Comparison of ENCODE assay signal across 23 cellular contexts in the genomic region with DNA sequence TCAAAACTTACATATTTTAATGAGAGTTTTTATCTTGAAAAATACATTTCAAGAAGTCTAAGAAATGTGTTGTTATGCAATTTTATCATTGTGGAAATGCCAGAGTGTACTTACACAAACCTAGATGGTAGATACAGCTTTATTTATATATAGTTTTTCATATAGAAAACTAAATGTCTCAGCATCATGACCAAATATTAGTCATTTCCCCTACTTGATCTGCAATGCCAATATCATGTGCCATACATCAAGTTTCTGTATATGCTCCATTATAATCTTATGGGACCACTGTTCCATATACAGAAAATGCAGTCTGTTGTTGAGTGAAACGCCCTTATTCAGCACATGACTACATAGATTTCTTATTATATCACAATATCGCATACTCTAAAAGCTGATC. TPM values are rescaled to one million over a fixed set of nuclear protein-coding genes. Genes with fewer than 3 reads are reported as not detected.
A peak's percentile ranks its signal among the peaks of the same experiment; 100 is the strongest.
DNase-seq lines count a peak whose midpoint lies in the region; ATAC-seq and TF ChIP-seq lines count a peak whose summit lies in the region.
"Had no signal": no experiment of that assay in that cellular context is flagged by ENCODE, and none has a peak within 500 bp of the region (broad histone marks: within the 10 kb centered on the region; RNA-seq: fewer than 3 reads in every experiment).

No MANE protein-coding gene starts in this region.

- H3K4me1 ChIP-seq in GM23248 (ENCODE audit: insufficient read depth) (peaks cover 31% of the 10 kb centered on the region), psoas muscle (peaks cover 29% of the 10 kb centered on the region)

- CTCF ChIA-PET in WTC11 (lab: Charles Lee) = no interaction called here

- H3K27me3 Mint-ChIP-seq in WTC11 (ENCODE audit: low read depth) = no peaks in the 10 kb centered on the region
- H3K27me3 Mint-ChIP-seq: CD4-positive, CD25-positive, alpha-beta regulatory T cell had no signal

- H3K4me3 ChIP-seq in GM23248 = no peak overlapping the region
- H3K4me3 ChIP-seq in fibroblast of pulmonary artery (replicated peaks; ENCODE audit: low read depth, low read length) = no peak overlapping the region
- H3K4me3 ChIP-seq in psoas muscle = no peak overlapping the region
- H3K4me3 ChIP-seq: A549, GM12878, SK-N-MC had no signal

- in situ Hi-C loops in GM23248 (cut with MboI) = no loop called here

- H3K9me2 ChIP-seq in GM23248 (ENCODE audit: insufficient read depth) = no peaks in the 10 kb centered on the region

- H3F3A ChIP-seq in GM23248 (ENCODE audit: insufficient read depth) = peaks cover 27% of the 10 kb centered on the region

- H3K4me3 Mint-ChIP-seq in WTC11 = no peak overlapping the region
- H3K4me3 Mint-ChIP-seq: CD4-positive, CD25-positive, alpha-beta regulatory T cell had no signal

- no peaks in the 10 kb centered on the region for H3K36me3 Mint-ChIP-seq in WTC11

- TF ChIP-seq CTCF in fibroblast of pulmonary artery (IDR thresholded peaks at IDR 0.05; ENCODE audit: low read length, missing control alignments) (no peak), psoas muscle (IDR thresholded peaks at IDR 0.05) (no peak), WTC11 (IDR thresholded peaks at IDR 0.05) (no peak)

- H3K9me3 ChIP-seq in GM23248 (ENCODE audit: low read depth) = no peaks in the 10 kb centered on the region
- H3K9me3 ChIP-seq in psoas muscle = no peaks in the 10 kb centered on the region
- H3K9me3 ChIP-seq: A549 had no signal

- POLR2A ChIA-PET in WTC11 (lab: Charles Lee) = interaction anchor here (0.6 kb wide), 1 partner anchor 457 kb away, joined by 3 read pairs; no protein-coding TSS in a partner anchor

- H3K27me3 ChIP-seq in GM23248 (replicated peaks; ENCODE audit: insufficient read depth) = no peaks in the 10 kb centered on the region
- H3K27me3 ChIP-seq in psoas muscle (ENCODE audit: insufficient read depth in 3 of 3, low read length in 2 of 3) = no peaks in the 10 kb centered on the region

- H2AFZ ChIP-seq in GM23248 = no peak overlapping the region

- no peaks in the 10 kb centered on the region for H4K20me1 ChIP-seq in GM23248 (ENCODE audit: insufficient read depth)

- H3K79me2 ChIP-seq in GM23248 (ENCODE audit: insufficient read depth) = peaks cover 79% of the 10 kb centered on the region

- H3K4me1 Mint-ChIP-seq in WTC11 = peaks cover 5% of the 10 kb centered on the region; the same call in 1 of the 2 replicates

- DNase-seq in GM23248 (no peak), amniotic epithelial cell (ENCODE audit: low read depth) (peak; percentile 43), fibroblast of pulmonary artery (ENCODE audit: low read depth) (peak; percentile 22), psoas muscle (no peak), WTC11 (ENCODE audit: low spot score) (no peak), cerebellar nuclear complex (lab: John Stamatoyannopoulos, UW) (no peak), NCI-H748 treated with DMSO at 0.1 percent for 48 hours (lab: John Stamatoyannopoulos, UW) (no peak)
- DNase-seq: CD4-positive, CD25-positive, alpha-beta regulatory T cell; COR-L47; DMS79 treated with DMSO at 0.1 percent for 48 hours; GOT3; HCEC 1CT; NCI-H1105; NCI-H2081; NCI-H2171; NCI-H524 treated with DMSO at 0.1 percent for 48 hours; OCI-M1; RPMI8226; SHP77 treated with DMSO at 0.1 percent for 48 hours had no signal

- 96 to 97% methylated on average over 2 of the region's 2 CpGs for WGBS in GM23248 (ENCODE audit: low coverage in 1 of 2, low lambda C conversion rate in 2 of 2, missing lambda C conversion rate in 2 of 2), 2 experiments
- WGBS in psoas muscle, 3 donors = 88 to 91% (median 89%) methylated on average over 2 of the region's 2 CpGs

- no peaks in the 10 kb centered on the region for H3K36me3 ChIP-seq in GM23248 (ENCODE audit: low read depth)
- H3K36me3 ChIP-seq in psoas muscle (ENCODE audit: insufficient read depth in 1 of 2, low read depth in 1 of 2) = peaks cover 0 to 4% of the 10 kb centered on the region in 2 donors

- peak overlapping the region; percentile 43 for H3K4me2 ChIP-seq in GM23248 (ENCODE audit: unreplicated experiment)
- H3K4me2 ChIP-seq: A549, KMS-11 had no signal

- H3K27ac ChIP-seq in GM23248 = peak overlapping the region; percentile 89
- H3K27ac ChIP-seq in psoas muscle = peak overlapping the region; percentile 71
- H3K27ac ChIP-seq: KMS-11, SK-N-MC had no signal

- no peak overlapping the region for H3K27ac Mint-ChIP-seq in WTC11
- H3K27ac Mint-ChIP-seq: CD4-positive, CD25-positive, alpha-beta regulatory T cell had no signal

- no peaks in the 10 kb centered on the region for H3K9me3 Mint-ChIP-seq in WTC11
- H3K9me3 Mint-ChIP-seq: CD4-positive, CD25-positive, alpha-beta regulatory T cell had no signal

- no peak overlapping the region for H3K9ac ChIP-seq in GM23248
- H3K9ac ChIP-seq: KMS-11 had no signal

- intact Hi-C loops in psoas muscle (cut with DNase I) = loop anchor here in 1 of 2 donors (5.0 kb wide), 1 partner anchor 1129 kb away; no protein-coding TSS in a partner anchor

- ATAC-seq in psoas muscle (no peak), WTC11 (no peak)
- ATAC-seq: A549, GM12878 had no signal

TF ChIP-seq in WTC11, 78 proteins besides CTCF, POLR2A, EP300 and RAD21:
- TF ChIP-seq ZNF263 (CRISPR knock-in tag; IDR thresholded peaks at IDR 0.05; ENCODE audit: low read depth) = no peak
- no peak for TF ChIP-seq NFYB (CRISPR knock-in tag; conservative IDR thresholded peaks at IDR 0.05; ENCODE audit: low read depth)
- no peak for TF ChIP-seq ESRRA (CRISPR knock-in tag; IDR thresholded peaks at IDR 0.05; ENCODE audit: borderline replicate concordance)
- no peak for TF ChIP-seq OVOL2 (CRISPR knock-in tag; IDR thresholded peaks at IDR 0.05; ENCODE audit: borderline replicate concordance)
- TF ChIP-seq, protein P1, sequence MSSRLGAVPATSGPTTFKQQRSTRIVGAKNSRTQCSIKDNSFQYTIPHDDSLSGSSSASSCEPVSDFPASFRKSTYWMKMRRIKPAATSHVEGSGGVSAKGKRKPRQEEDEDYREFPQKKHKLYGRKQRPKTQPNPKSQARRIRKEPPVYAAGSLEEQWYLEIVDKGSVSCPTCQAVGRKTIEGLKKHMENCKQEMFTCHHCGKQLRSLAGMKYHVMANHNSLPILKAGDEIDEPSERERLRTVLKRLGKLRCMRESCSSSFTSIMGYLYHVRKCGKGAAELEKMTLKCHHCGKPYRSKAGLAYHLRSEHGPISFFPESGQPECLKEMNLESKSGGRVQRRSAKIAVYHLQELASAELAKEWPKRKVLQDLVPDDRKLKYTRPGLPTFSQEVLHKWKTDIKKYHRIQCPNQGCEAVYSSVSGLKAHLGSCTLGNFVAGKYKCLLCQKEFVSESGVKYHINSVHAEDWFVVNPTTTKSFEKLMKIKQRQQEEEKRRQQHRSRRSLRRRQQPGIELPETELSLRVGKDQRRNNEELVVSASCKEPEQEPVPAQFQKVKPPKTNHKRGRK (CRISPR knock-in tag; IDR thresholded peaks at IDR 0.05; ENCODE audit: borderline replicate concordance) = no peak
- TF ChIP-seq, protein P2, sequence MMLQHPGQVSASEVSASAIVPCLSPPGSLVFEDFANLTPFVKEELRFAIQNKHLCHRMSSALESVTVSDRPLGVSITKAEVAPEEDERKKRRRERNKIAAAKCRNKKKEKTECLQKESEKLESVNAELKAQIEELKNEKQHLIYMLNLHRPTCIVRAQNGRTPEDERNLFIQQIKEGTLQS (CRISPR knock-in tag; conservative IDR thresholded peaks at IDR 0.05) = no peak
- no peak for TF ChIP-seq HMGA2 (CRISPR knock-in tag; IDR thresholded peaks at IDR 0.05)
- TF ChIP-seq TEAD1 (CRISPR knock-in tag; IDR thresholded peaks at IDR 0.05) = no peak
- TF ChIP-seq, protein P3, sequence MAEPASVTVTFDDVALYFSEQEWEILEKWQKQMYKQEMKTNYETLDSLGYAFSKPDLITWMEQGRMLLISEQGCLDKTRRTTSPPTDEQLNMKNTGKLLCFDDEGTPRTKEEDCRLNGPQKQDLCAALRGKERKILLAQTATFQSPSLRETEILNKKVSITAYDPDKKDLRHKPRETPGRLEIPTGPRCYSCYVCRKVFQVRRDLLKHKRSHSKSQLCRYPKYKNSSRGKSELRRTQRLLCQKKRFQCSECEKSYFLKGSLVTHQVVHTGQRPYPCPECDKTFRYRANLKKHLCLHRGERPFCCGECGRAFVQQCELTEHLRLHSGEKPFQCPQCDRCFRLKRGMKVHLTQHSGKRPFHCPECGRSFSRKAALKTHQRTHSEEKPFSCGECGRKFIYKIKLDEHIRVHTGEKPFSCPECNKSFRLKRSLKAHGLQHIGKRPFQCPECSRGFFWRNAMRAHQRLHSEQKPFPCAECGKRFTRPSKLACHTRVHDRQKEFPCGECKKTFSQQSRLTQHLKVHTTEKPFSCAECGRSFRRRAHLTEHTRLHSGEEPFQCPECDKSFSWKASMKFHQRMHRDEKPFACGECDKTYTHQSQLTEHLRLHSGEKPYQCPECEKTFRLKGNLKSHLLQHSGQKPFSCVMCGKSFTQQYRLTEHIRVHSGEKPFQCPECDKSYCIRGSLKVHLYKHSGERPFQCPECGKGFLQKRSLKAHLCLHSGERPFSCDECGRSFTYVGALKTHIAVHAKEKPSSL (CRISPR knock-in tag; conservative IDR thresholded peaks at IDR 0.05) = no peak
- TF ChIP-seq, protein P4, sequence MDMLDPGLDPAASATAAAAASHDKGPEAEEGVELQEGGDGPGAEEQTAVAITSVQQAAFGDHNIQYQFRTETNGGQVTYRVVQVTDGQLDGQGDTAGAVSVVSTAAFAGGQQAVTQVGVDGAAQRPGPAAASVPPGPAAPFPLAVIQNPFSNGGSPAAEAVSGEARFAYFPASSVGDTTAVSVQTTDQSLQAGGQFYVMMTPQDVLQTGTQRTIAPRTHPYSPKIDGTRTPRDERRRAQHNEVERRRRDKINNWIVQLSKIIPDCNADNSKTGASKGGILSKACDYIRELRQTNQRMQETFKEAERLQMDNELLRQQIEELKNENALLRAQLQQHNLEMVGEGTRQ (CRISPR knock-in tag; IDR thresholded peaks at IDR 0.05) = no peak
- TF ChIP-seq, protein P5, sequence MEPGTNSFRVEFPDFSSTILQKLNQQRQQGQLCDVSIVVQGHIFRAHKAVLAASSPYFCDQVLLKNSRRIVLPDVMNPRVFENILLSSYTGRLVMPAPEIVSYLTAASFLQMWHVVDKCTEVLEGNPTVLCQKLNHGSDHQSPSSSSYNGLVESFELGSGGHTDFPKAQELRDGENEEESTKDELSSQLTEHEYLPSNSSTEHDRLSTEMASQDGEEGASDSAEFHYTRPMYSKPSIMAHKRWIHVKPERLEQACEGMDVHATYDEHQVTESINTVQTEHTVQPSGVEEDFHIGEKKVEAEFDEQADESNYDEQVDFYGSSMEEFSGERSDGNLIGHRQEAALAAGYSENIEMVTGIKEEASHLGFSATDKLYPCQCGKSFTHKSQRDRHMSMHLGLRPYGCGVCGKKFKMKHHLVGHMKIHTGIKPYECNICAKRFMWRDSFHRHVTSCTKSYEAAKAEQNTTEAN (CRISPR knock-in tag; IDR thresholded peaks at IDR 0.05) = no peak
- TF ChIP-seq SMAD3 (CRISPR knock-in tag; IDR thresholded peaks at IDR 0.05; ENCODE audit: borderline replicate concordance) = no peak

RNA-seq across cellular contexts. Expression of a gene that starts 28.7 kb away (rescaled TPM):
- total RNA-seq in GM23248 (2014; rRNA removed; shearing (Covaris generic)) = 150 and 179 TPM in 2 replicates
- 188 and 196 TPM in 2 replicates for polyA plus RNA-seq in GM23248 (2016; fragmentation: Nextera tagmentation; extraction: Ambion mirVana)
- 100 to 1,000 TPM; 193 to 447 (median 387) TPM for total RNA-seq in psoas muscle
- polyA plus RNA-seq in psoas muscle = 100 to 1,000 TPM; 231 to 312 (median 291) TPM
- 38.9 to 45.9 TPM (median 40.0 TPM) in 3 replicates for total RNA-seq in WTC11 (2021)

Comparison
In these comparisons a context has a peak if more than half of its experiments do, and no peak if none do; other contexts are left out.
1. DNase-seq: peak in amniotic epithelial cell (single experiment) and fibroblast of pulmonary artery (single experiment); none in GM23248 (single experiment), psoas muscle (0 of 2), WTC11 (single experiment), cerebellar nuclear complex (0 of 2) and NCI-H748 treated with DMSO at 0.1 percent for 48 hours (single experiment).